In the genomic region with DNA sequence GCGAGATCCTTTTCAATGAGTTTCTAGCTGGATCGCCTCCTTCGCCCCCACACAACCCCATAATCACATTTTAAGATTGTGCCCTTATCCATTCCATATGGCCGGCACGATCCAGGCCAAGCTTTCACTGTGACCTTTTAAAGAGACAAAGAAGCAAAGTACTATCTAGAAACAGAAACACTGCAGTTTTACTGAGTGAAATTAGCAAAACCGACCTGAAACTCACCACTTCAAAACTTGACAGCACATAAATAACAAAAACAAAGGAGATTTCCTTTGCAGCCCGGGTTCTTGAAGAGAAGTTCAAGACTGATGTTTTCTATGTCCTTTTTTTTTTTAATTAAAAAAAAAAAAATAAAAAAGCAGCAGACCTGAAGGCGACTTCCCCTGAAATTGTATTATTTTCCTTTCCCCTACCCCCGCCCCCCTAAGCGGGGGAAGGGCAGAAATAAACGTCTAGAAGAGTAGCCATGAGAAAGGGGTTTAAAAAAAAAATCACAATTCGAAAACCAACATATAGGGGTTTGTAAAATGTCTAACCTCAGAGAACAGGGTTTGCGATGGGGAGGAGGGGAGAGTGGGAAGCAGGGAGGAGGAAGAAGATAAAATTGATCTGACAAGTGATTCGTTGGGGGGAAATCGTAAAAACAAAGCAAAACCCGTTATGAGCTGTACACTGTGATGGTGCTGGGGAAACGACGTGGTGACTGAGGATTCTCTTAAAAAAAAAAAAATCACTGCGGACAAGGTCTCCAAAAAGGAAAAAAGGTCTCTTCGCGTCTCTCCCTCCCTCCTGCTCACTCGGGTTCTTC, we compare ENCODE assay signal across 8 cellular contexts. TPM values are rescaled to one million over a fixed set of nuclear protein-coding genes. Genes with fewer than 3 reads are reported as not detected.
A peak's percentile ranks its signal among the peaks of the same experiment; 100 is the strongest.
DNase-seq lines count a peak whose midpoint lies in the region; ATAC-seq, FAIRE-seq and TF ChIP-seq lines count a peak whose summit lies in the region.

No MANE protein-coding gene starts in this region.

- H3K4me3 ChIP-seq in AG04449 (ENCODE audit: low read depth, low read length) (peak overlapping the region; percentile 74), neutrophil (ENCODE audit: low read depth in 1 of 2, low read length in 1 of 2) (peak overlapping the region; percentile 79 to 86)

- FAIRE-seq in HTR-8/SVneo (lab: Jason Lieb, UNC): no peak

- DNase-seq in AG04449 (ENCODE audit: low read depth, low spot score) (no peak), NCI-H69 (lab: John Stamatoyannopoulos, UW) (peak; percentile 78), glutamatergic neuron (peak; percentile 63), HTR-8/SVneo (ENCODE audit: insufficient read length, low spot score) (no peak)

- H3K9me3 ChIP-seq in neutrophil: no peaks in the 10 kb centered on the region

- peaks cover 15% of the 10 kb centered on the region in 2 experiments for H3K4me1 ChIP-seq in neutrophil (ENCODE audit: control insufficient read depth in 1 of 2, insufficient read depth in 1 of 2, low read depth in 1 of 2, low read length in 1 of 2)

- peak overlapping the region; percentile 87 for H3K27ac ChIP-seq in neutrophil

- no peak for TF ChIP-seq CTCF in AG04449 (IDR thresholded peaks at IDR 0.05; ENCODE audit: insufficient read depth, low read length, missing control alignments)
- no peak for TF ChIP-seq CTCF in glutamatergic neuron (IDR thresholded peaks at IDR 0.05; ENCODE audit: partially characterized antibody, unreplicated experiment)
- TF ChIP-seq CTCF in neutrophil (IDR thresholded peaks at IDR 0.05): no peak

- POLR2A ChIA-PET in AG04449 (lab: Yijun Ruan, JAX): no interaction called here

- H3K27me3 Mint-ChIP-seq in activated naive CD4-positive, alpha-beta T cell treated with anti-CD3 and anti-CD28 coated beads, Interleukin-2, amount 50 U/mL, for 24 hours: no peaks in the 10 kb centered on the region
- H3K27me3 Mint-ChIP-seq in glutamatergic neuron (ENCODE audit: unreplicated experiment): peaks cover 8% of the 10 kb centered on the region

- no peaks in the 10 kb centered on the region for H3K9me3 Mint-ChIP-seq in activated naive CD4-positive, alpha-beta T cell treated with anti-CD3 and anti-CD28 coated beads, Interleukin-2, amount 50 U/mL, for 24 hours
- peaks cover 17% of the 10 kb centered on the region for H3K9me3 Mint-ChIP-seq in glutamatergic neuron (ENCODE audit: unreplicated experiment)

- H3K27me3 ChIP-seq in neutrophil: no peaks in the 10 kb centered on the region

- CTCF ChIA-PET in AG04449 (lab: Yijun Ruan, JAX): interaction anchor here (0.7 to 1.2 kb wide), 2 partner anchors 10 to 437 kb away, joined by 3 to 4 read pairs; no protein-coding TSS in a partner anchor

- H3K4me1 Mint-ChIP-seq in activated naive CD4-positive, alpha-beta T cell treated with anti-CD3 and anti-CD28 coated beads, Interleukin-2, amount 50 U/mL, for 24 hours: peaks cover 81% of the 10 kb centered on the region
- peaks cover 32% of the 10 kb centered on the region for H3K4me1 Mint-ChIP-seq in glutamatergic neuron (ENCODE audit: low read depth, unreplicated experiment)

- H3K36me3 ChIP-seq in neutrophil: peaks cover 24% of the 10 kb centered on the region

- peak overlapping the region; percentile 93 for H3K4me3 Mint-ChIP-seq in activated naive CD4-positive, alpha-beta T cell treated with anti-CD3 and anti-CD28 coated beads, Interleukin-2, amount 50 U/mL, for 24 hours
- H3K4me3 Mint-ChIP-seq in glutamatergic neuron (ENCODE audit: unreplicated experiment): peak overlapping the region; percentile 88

- peaks cover 8% of the 10 kb centered on the region for H3K36me3 Mint-ChIP-seq in activated naive CD4-positive, alpha-beta T cell treated with anti-CD3 and anti-CD28 coated beads, Interleukin-2, amount 50 U/mL, for 24 hours
- no peaks in the 10 kb centered on the region for H3K36me3 Mint-ChIP-seq in glutamatergic neuron (ENCODE audit: unreplicated experiment)

- H3K27ac Mint-ChIP-seq in activated naive CD4-positive, alpha-beta T cell treated with anti-CD3 and anti-CD28 coated beads, Interleukin-2, amount 50 U/mL, for 24 hours: peak overlapping the region; percentile 98
- peak overlapping the region; percentile 96 for H3K27ac Mint-ChIP-seq in glutamatergic neuron (ENCODE audit: unreplicated experiment)

- ATAC-seq in GM18502 (IDR thresholded peaks at IDR 0.05; ENCODE audit: poor library complexity, unreplicated experiment) (peak; percentile 89), HG02884 (IDR thresholded peaks at IDR 0.05; ENCODE audit: unreplicated experiment) (peak; percentile 80)

RNA-seq across cellular contexts. Expression of a gene that starts 1.5 kb away (rescaled TPM):
- total RNA-seq in glutamatergic neuron (ENCODE audit: unreplicated experiment): 80.5 TPM

Comparison
In these comparisons a context has a peak if more than half of its experiments do, and no peak if none do; other contexts are left out.
1. DNase-seq: peak in NCI-H69 (single experiment) and glutamatergic neuron (single experiment); none in AG04449 (single experiment) and HTR-8/SVneo (single experiment).